Comparison of ENCODE assay signal across 21 cellular contexts in genomic region chr15:100593431-100593830, GRCh38. TPM values are rescaled to one million over a fixed set of nuclear protein-coding genes. Genes with fewer than 3 reads are reported as not detected.
A peak's percentile ranks its signal among the peaks of the same experiment; 100 is the strongest.
DNase-seq lines count a peak whose midpoint lies in the region; ATAC-seq and TF ChIP-seq lines count a peak whose summit lies in the region.
"Had no signal": no experiment of that assay in that cellular context is flagged by ENCODE, and none has a peak within 500 bp of the region (broad histone marks: within the 10 kb centered on the region; RNA-seq: fewer than 3 reads in every experiment).

No MANE protein-coding gene starts in this region.

- H3K4me3 ChIP-seq in right atrium auricular region, result no peak overlapping the region

- H3K9me3 ChIP-seq in right atrium auricular region, result peaks cover 0 to 6% of the 10 kb centered on the region in 2 donors

- peaks cover 27% of the 10 kb centered on the region for H3K9me3 Mint-ChIP-seq in T-helper 1 cell treated with Interleukin-12 subunit alpha and Interleukin-12 subunit beta and Interleukin-4 antibody, amounts not matched to agents 30 μg/mL and 1 μg/mL, for 36 hours
- peaks cover 18% of the 10 kb centered on the region for H3K9me3 Mint-ChIP-seq in activated naive CD4-positive, alpha-beta T cell treated with anti-CD3 and anti-CD28 coated beads for 36 hours
- peaks cover 27% of the 10 kb centered on the region for H3K9me3 Mint-ChIP-seq in activated T-helper 1 cell treated with anti-CD3 and anti-CD28 coated beads, Interleukin-12 subunit alpha, Interleukin-12 subunit beta, Interleukin-2, Interleukin-4 antibody, amounts not matched to agents 30 ng/mL and 10 ng/mL and 1 ng/mL, durations not matched to agents 14 hours and 24 hours and 36 hours
- no peaks in the 10 kb centered on the region for H3K9me3 Mint-ChIP-seq in effector memory CD8-positive, alpha-beta T cell

- no peak for TF ChIP-seq CTCF in right atrium auricular region (IDR thresholded peaks at IDR 0.05)

- DNase-seq in T-helper 1 cell (no peak), NCI-H2171 (lab: John Stamatoyannopoulos, UW) (no peak), right atrium auricular region (ENCODE audit: low spot score) (no peak)
- no peak for DNase-seq in activated naive CD4-positive, alpha-beta T cell treated with anti-CD3 and anti-CD28 coated beads for 36 hours
- DNase-seq in activated naive CD4-positive, alpha-beta T cell treated with Interleukin-2 at 50 U/mL for 16 hours, result no peak
- DNase-seq in activated T-helper 1 cell treated with anti-CD3 and anti-CD28 coated beads, Interleukin-12 subunit alpha, Interleukin-12 subunit beta, Interleukin-2, Interleukin-4 antibody, amounts not matched to agents 30 ng/mL and 10 ng/mL and 1 ng/mL, durations not matched to agents 14 hours and 24 hours and 36 hours (ENCODE audit: low spot score), result no peak
- no peak for DNase-seq in effector memory CD8-positive, alpha-beta T cell
- DNase-seq: DMS153, GDM1, H7, MV-4-11, NCI-H1694 treated with DMSO at 0.1 percent for 48 hours, NCI-H2227 treated with DMSO at 0.1 percent for 48 hours, NCI-H510A treated with DMSO at 0.1 percent for 48 hours, NCI-H82, OCI-M1 had no signal

- H3K36me3 ChIP-seq in right atrium auricular region, result no peaks in the 10 kb centered on the region

- no peak overlapping the region for H3K27ac ChIP-seq in right atrium auricular region
- H3K27ac ChIP-seq: 22Rv1, KMS-11 had no signal

- peaks cover 54% of the 10 kb centered on the region for H3K4me1 Mint-ChIP-seq in T-helper 1 cell treated with Interleukin-12 subunit alpha and Interleukin-12 subunit beta and Interleukin-4 antibody, amounts not matched to agents 30 μg/mL and 1 μg/mL, for 36 hours (ENCODE audit: low read depth)
- peaks cover 70% of the 10 kb centered on the region for H3K4me1 Mint-ChIP-seq in activated naive CD4-positive, alpha-beta T cell treated with anti-CD3 and anti-CD28 coated beads for 36 hours (ENCODE audit: low read depth)
- H3K4me1 Mint-ChIP-seq in activated T-helper 1 cell treated with anti-CD3 and anti-CD28 coated beads, Interleukin-12 subunit alpha, Interleukin-12 subunit beta, Interleukin-2, Interleukin-4 antibody, amounts not matched to agents 30 ng/mL and 10 ng/mL and 1 ng/mL, durations not matched to agents 14 hours and 24 hours and 36 hours (ENCODE audit: low read depth), result peaks cover 69% of the 10 kb centered on the region
- peaks cover 29 to 40% of the 10 kb centered on the region in 2 donors for H3K4me1 Mint-ChIP-seq in effector memory CD8-positive, alpha-beta T cell (ENCODE audit: low read depth in 2 of 2)

- no peak for ATAC-seq in effector memory CD8-positive, alpha-beta T cell (replicated peaks)

- H3K4me1 ChIP-seq in right atrium auricular region, result peaks cover 0 to 14% of the 10 kb centered on the region in 2 donors

- CTCF ChIA-PET in activated naive CD4-positive, alpha-beta T cell treated with anti-CD3 and anti-CD28 coated beads for 36 hours (lab: Charles Lee), result interaction anchor here (0.6 to 1.1 kb wide), 3 partner anchors 21 to 251 kb away, joined by 3 to 4 read pairs (median 3); partner anchors contain the start of gene ADAMTS17

- H3K36me3 Mint-ChIP-seq in T-helper 1 cell treated with Interleukin-12 subunit alpha and Interleukin-12 subunit beta and Interleukin-4 antibody, amounts not matched to agents 30 μg/mL and 1 μg/mL, for 36 hours (ENCODE audit: low read depth), result peaks cover 48% of the 10 kb centered on the region
- peaks cover 47% of the 10 kb centered on the region for H3K36me3 Mint-ChIP-seq in activated naive CD4-positive, alpha-beta T cell treated with anti-CD3 and anti-CD28 coated beads for 36 hours (ENCODE audit: low read depth)
- peaks cover 45% of the 10 kb centered on the region for H3K36me3 Mint-ChIP-seq in activated T-helper 1 cell treated with anti-CD3 and anti-CD28 coated beads, Interleukin-12 subunit alpha, Interleukin-12 subunit beta, Interleukin-2, Interleukin-4 antibody, amounts not matched to agents 30 ng/mL and 10 ng/mL and 1 ng/mL, durations not matched to agents 14 hours and 24 hours and 36 hours (ENCODE audit: low read depth)
- H3K36me3 Mint-ChIP-seq in effector memory CD8-positive, alpha-beta T cell (ENCODE audit: insufficient read depth), result peaks cover 7% of the 10 kb centered on the region

- H3K27ac Mint-ChIP-seq in T-helper 1 cell treated with Interleukin-12 subunit alpha and Interleukin-12 subunit beta and Interleukin-4 antibody, amounts not matched to agents 30 μg/mL and 1 μg/mL, for 36 hours, result peak overlapping the region; percentile 85
- H3K27ac Mint-ChIP-seq in activated naive CD4-positive, alpha-beta T cell treated with anti-CD3 and anti-CD28 coated beads for 36 hours, result peak overlapping the region; percentile 89
- H3K27ac Mint-ChIP-seq in activated T-helper 1 cell treated with anti-CD3 and anti-CD28 coated beads, Interleukin-12 subunit alpha, Interleukin-12 subunit beta, Interleukin-2, Interleukin-4 antibody, amounts not matched to agents 30 ng/mL and 10 ng/mL and 1 ng/mL, durations not matched to agents 14 hours and 24 hours and 36 hours, result peak overlapping the region; percentile 34
- peak overlapping the region; percentile 49 to 59 for H3K27ac Mint-ChIP-seq in effector memory CD8-positive, alpha-beta T cell

- intact Hi-C loops in activated naive CD4-positive, alpha-beta T cell treated with anti-CD3 and anti-CD28 coated beads for 36 hours (cut with micrococcal nuclease), result loop anchor here (5.0 to 10.0 kb wide), 3 partner anchors 746 to 1339 kb away; partner anchors contain the start of gene LRRC28
- intact Hi-C loops in activated T-helper 1 cell treated with anti-CD3 and anti-CD28 coated beads, Interleukin-12 subunit alpha, Interleukin-12 subunit beta, Interleukin-2, Interleukin-4 antibody, amounts not matched to agents 30 ng/mL and 10 ng/mL and 1 ng/mL, durations not matched to agents 14 hours and 24 hours and 36 hours (cut with micrococcal nuclease), result no loop called here

- H3K4me3 Mint-ChIP-seq in T-helper 1 cell treated with Interleukin-12 subunit alpha and Interleukin-12 subunit beta and Interleukin-4 antibody, amounts not matched to agents 30 μg/mL and 1 μg/mL, for 36 hours, result peak overlapping the region; percentile 41
- no peak overlapping the region for H3K4me3 Mint-ChIP-seq in activated naive CD4-positive, alpha-beta T cell treated with anti-CD3 and anti-CD28 coated beads for 36 hours
- peak overlapping the region; percentile 33 for H3K4me3 Mint-ChIP-seq in activated T-helper 1 cell treated with anti-CD3 and anti-CD28 coated beads, Interleukin-12 subunit alpha, Interleukin-12 subunit beta, Interleukin-2, Interleukin-4 antibody, amounts not matched to agents 30 ng/mL and 10 ng/mL and 1 ng/mL, durations not matched to agents 14 hours and 24 hours and 36 hours
- H3K4me3 Mint-ChIP-seq in effector memory CD8-positive, alpha-beta T cell, result no peak overlapping the region
- H3K4me3 Mint-ChIP-seq: CD14-positive monocyte, HFFc6 had no signal

- no peaks in the 10 kb centered on the region for H3K27me3 Mint-ChIP-seq in T-helper 1 cell treated with Interleukin-12 subunit alpha and Interleukin-12 subunit beta and Interleukin-4 antibody, amounts not matched to agents 30 μg/mL and 1 μg/mL, for 36 hours (ENCODE audit: low read depth)
- no peaks in the 10 kb centered on the region for H3K27me3 Mint-ChIP-seq in activated naive CD4-positive, alpha-beta T cell treated with anti-CD3 and anti-CD28 coated beads for 36 hours (ENCODE audit: low read depth)
- H3K27me3 Mint-ChIP-seq in activated T-helper 1 cell treated with anti-CD3 and anti-CD28 coated beads, Interleukin-12 subunit alpha, Interleukin-12 subunit beta, Interleukin-2, Interleukin-4 antibody, amounts not matched to agents 30 ng/mL and 10 ng/mL and 1 ng/mL, durations not matched to agents 14 hours and 24 hours and 36 hours (ENCODE audit: insufficient read depth), result peaks cover 3% of the 10 kb centered on the region
- H3K27me3 Mint-ChIP-seq in effector memory CD8-positive, alpha-beta T cell, result no peaks in the 10 kb centered on the region

- no peaks in the 10 kb centered on the region for H3K27me3 ChIP-seq in right atrium auricular region

RNA-seq across cellular contexts. Expression of gene LINS1, which starts 8.6 kb away (rescaled TPM):
- total RNA-seq in activated naive CD4-positive, alpha-beta T cell treated with anti-CD3 and anti-CD28 coated beads for 36 hours, result 10 to 100 TPM; 36.8 to 37.1 TPM
- 64.1 and 70.5 TPM in 2 replicates for total RNA-seq in activated T-helper 1 cell treated with anti-CD3 and anti-CD28 coated beads, Interleukin-12 subunit alpha, Interleukin-12 subunit beta, Interleukin-2, Interleukin-4 antibody, amounts not matched to agents 30 ng/mL and 10 ng/mL and 1 ng/mL, durations not matched to agents 14 hours and 24 hours and 36 hours
- total RNA-seq in right atrium auricular region, result 1 to 10 TPM; 8.8 to 8.9 TPM

RNA-seq across cellular contexts. Expression of gene ASB7, which starts 9.0 kb away (rescaled TPM):
- total RNA-seq in activated naive CD4-positive, alpha-beta T cell treated with anti-CD3 and anti-CD28 coated beads for 36 hours, result 10 to 100 TPM; 15.6 to 16.8 TPM
- 18.3 and 18.7 TPM in 2 replicates for total RNA-seq in activated T-helper 1 cell treated with anti-CD3 and anti-CD28 coated beads, Interleukin-12 subunit alpha, Interleukin-12 subunit beta, Interleukin-2, Interleukin-4 antibody, amounts not matched to agents 30 ng/mL and 10 ng/mL and 1 ng/mL, durations not matched to agents 14 hours and 24 hours and 36 hours
- 1 to 10 TPM; 5.5 to 6.2 TPM for total RNA-seq in right atrium auricular region

Comparison
In these comparisons a context has a peak if more than half of its experiments do, and no peak if none do; other contexts are left out.
1. H3K27ac Mint-ChIP-seq: peak in every context shown above with its lines; median percentile 89 in activated naive CD4-positive, alpha-beta T cell treated with anti-CD3 and anti-CD28 coated beads for 36 hours; 85 in T-helper 1 cell treated with Interleukin-12 subunit alpha and Interleukin-12 subunit beta and Interleukin-4 antibody, amounts not matched to agents 30 μg/mL and 1 μg/mL, for 36 hours; 54 in effector memory CD8-positive, alpha-beta T cell; 34 in activated T-helper 1 cell treated with anti-CD3 and anti-CD28 coated beads, Interleukin-12 subunit alpha, Interleukin-12 subunit beta, Interleukin-2, Interleukin-4 antibody, amounts not matched to agents 30 ng/mL and 10 ng/mL and 1 ng/mL, durations not matched to agents 14 hours and 24 hours and 36 hours.
2. H3K4me3 Mint-ChIP-seq: peak in T-helper 1 cell treated with Interleukin-12 subunit alpha and Interleukin-12 subunit beta and Interleukin-4 antibody, amounts not matched to agents 30 μg/mL and 1 μg/mL, for 36 hours (single experiment) and activated T-helper 1 cell treated with anti-CD3 and anti-CD28 coated beads, Interleukin-12 subunit alpha, Interleukin-12 subunit beta, Interleukin-2, Interleukin-4 antibody, amounts not matched to agents 30 ng/mL and 10 ng/mL and 1 ng/mL, durations not matched to agents 14 hours and 24 hours and 36 hours (single experiment); none in activated naive CD4-positive, alpha-beta T cell treated with anti-CD3 and anti-CD28 coated beads for 36 hours (single experiment) and effector memory CD8-positive, alpha-beta T cell (0 of 2).